ENCODE assay signal across 14 cellular contexts in genomic region chr19:41355802-41356201, GRCh38. TPM values are rescaled to one million over a fixed set of nuclear protein-coding genes. Genes with fewer than 3 reads are reported as not detected.
DNase-seq lines count a peak whose midpoint lies in the region; ATAC-seq and TF ChIP-seq lines count a peak whose summit lies in the region.
"Had no signal": no experiment of that assay in that cellular context is flagged by ENCODE, and none has a peak within 500 bp of the region (broad histone marks: within the 10 kb centered on the region; RNA-seq: fewer than 3 reads in every experiment).

No MANE protein-coding gene starts in this region.

- no peak for TF ChIP-seq CTCF in upper lobe of left lung (IDR thresholded peaks at IDR 0.05)

- CTCF ChIA-PET in activated naive CD4-positive, alpha-beta T cell treated with anti-CD3 and anti-CD28 coated beads, Interleukin-2, amount 10 ng/mL, durations not matched to agents 7 days and 5 days (lab: Charles Lee), result interaction anchor here (2.5 kb wide), 1 partner anchor 9 kb away, joined by 16 read pairs; the partner anchor contains the start of gene B9D2

- TF ChIP-seq EP300 in upper lobe of left lung (IDR thresholded peaks at IDR 0.05), result no peak

- H3K27me3 ChIP-seq in upper lobe of left lung, result no peaks in the 10 kb centered on the region

- no peaks in the 10 kb centered on the region for H3K9me3 ChIP-seq in T-helper 17 cell (ENCODE audit: control insufficient read depth, low read length, poor library complexity, severe bottlenecking)
- H3K9me3 ChIP-seq in upper lobe of left lung, result no peaks in the 10 kb centered on the region

- H3K4me3 ChIP-seq in upper lobe of left lung, result no peak overlapping the region

- peaks cover 30% of the 10 kb centered on the region for H3K36me3 Mint-ChIP-seq in activated naive CD4-positive, alpha-beta T cell treated with anti-CD3 and anti-CD28 coated beads, Interleukin-2, amount 10 ng/mL, durations not matched to agents 7 days and 5 days
- peaks cover 8% of the 10 kb centered on the region for H3K36me3 Mint-ChIP-seq in T-helper 17 cell (ENCODE audit: low read depth)
- peaks cover 0 to 3% (median 0%) of the 10 kb centered on the region in 3 donors for H3K36me3 Mint-ChIP-seq in immature natural killer cell
- H3K36me3 Mint-ChIP-seq: WTC11 had no signal

- 43 to 78% methylated on average over 3 of the region's 3 CpGs for WGBS in upper lobe of left lung, 2 donors

- peaks cover 29 to 72% (median 46%) of the 10 kb centered on the region in 4 donors for H3K4me1 ChIP-seq in upper lobe of left lung

- peak overlapping the region; percentile 99 for H3K27ac Mint-ChIP-seq in activated naive CD4-positive, alpha-beta T cell treated with anti-CD3 and anti-CD28 coated beads, Interleukin-2, amount 10 ng/mL, durations not matched to agents 7 days and 5 days
- H3K27ac Mint-ChIP-seq in T-helper 17 cell (peak overlapping the region; percentile 95), immature natural killer cell (peak overlapping the region in 5 of 6 donors; percentile 71 to 89 (median 87))
- H3K27ac Mint-ChIP-seq: WTC11 had no signal

- no peak for TF ChIP-seq POLR2A in upper lobe of left lung (IDR thresholded peaks at IDR 0.05)

- H3K27ac ChIP-seq in upper lobe of left lung, result peak overlapping the region; percentile 34 to 95 (median 89)

- H3K36me3 ChIP-seq in upper lobe of left lung, result no peaks in the 10 kb centered on the region

- peak overlapping the region; percentile 77 for H3K4me3 Mint-ChIP-seq in activated naive CD4-positive, alpha-beta T cell treated with anti-CD3 and anti-CD28 coated beads, Interleukin-2, amount 10 ng/mL, durations not matched to agents 7 days and 5 days
- H3K4me3 Mint-ChIP-seq in T-helper 17 cell (peak overlapping the region; percentile 86), immature natural killer cell (no peak overlapping the region)

- peaks cover 61% of the 10 kb centered on the region for H3K4me1 Mint-ChIP-seq in activated naive CD4-positive, alpha-beta T cell treated with anti-CD3 and anti-CD28 coated beads, Interleukin-2, amount 10 ng/mL, durations not matched to agents 7 days and 5 days
- H3K4me1 Mint-ChIP-seq in T-helper 17 cell (peaks cover 56% of the 10 kb centered on the region), immature natural killer cell (peaks cover 37 to 42% of the 10 kb centered on the region in 2 donors)

- ATAC-seq in T-helper 17 cell, result no peak
- ATAC-seq in upper lobe of left lung (ENCODE audit: low FRiP score in 2 of 2), result no peak
- ATAC-seq: WTC11 had no signal

- no peaks in the 10 kb centered on the region for H3K27me3 Mint-ChIP-seq in activated naive CD4-positive, alpha-beta T cell treated with anti-CD3 and anti-CD28 coated beads, Interleukin-2, amount 10 ng/mL, durations not matched to agents 7 days and 5 days
- H3K27me3 Mint-ChIP-seq in T-helper 17 cell (no peaks in the 10 kb centered on the region), immature natural killer cell (ENCODE audit: low read depth in 3 of 3) (peaks cover 28 to 46% (median 33%) of the 10 kb centered on the region in 3 donors)

- H3K9me3 Mint-ChIP-seq in activated naive CD4-positive, alpha-beta T cell treated with anti-CD3 and anti-CD28 coated beads, Interleukin-2, amount 10 ng/mL, durations not matched to agents 7 days and 5 days, result no peaks in the 10 kb centered on the region
- H3K9me3 Mint-ChIP-seq in immature natural killer cell, result peaks cover 0 to 4% (median 0%) of the 10 kb centered on the region in 6 donors
- H3K9me3 Mint-ChIP-seq: H9, WTC11 had no signal

- peak; percentile 36 for DNase-seq in activated naive CD4-positive, alpha-beta T cell treated with anti-CD3 and anti-CD28 coated beads, Interleukin-2, amount 10 ng/mL, durations not matched to agents 7 days and 5 days
- no peak for DNase-seq in activated naive CD4-positive, alpha-beta T cell treated with anti-CD3 and anti-CD28 coated beads, Interleukin-2, amount 50 U/mL, for 16 hours
- DNase-seq in T-helper 17 cell (no peak), immature natural killer cell (no peak), upper lobe of left lung (no peak), GM19238 (ENCODE audit: insufficient read length, low spot score) (no peak), NCI-H2107 (lab: John Stamatoyannopoulos, UW) (no peak), NCI-H187 (lab: John Stamatoyannopoulos, UW) (no peak)
- DNase-seq: foreskin fibroblast, H9, mammary epithelial cell, NCI-H1092 treated with DMSO at 0.1 percent for 48 hours, occipital lobe had no signal

RNA-seq across cellular contexts. Expression of gene TGFB1, which starts 2.1 kb away (rescaled TPM):
- total RNA-seq in T-helper 17 cell (100 to 1,000 TPM; 408 to 431 TPM), upper lobe of left lung (100 to 1,000 TPM in 2 of 6 donors, 10 to 100 TPM in 4; 28.5 to 138 (median 76.8) TPM)
- 100 to 1,000 TPM in 1 of 3 donors, 10 to 100 TPM in 2; 51.4 to 196 (median 66.4) TPM for polyA plus RNA-seq in immature natural killer cell

RNA-seq across cellular contexts. Expression of gene B9D2, which starts 8.1 kb away (rescaled TPM):
- total RNA-seq in T-helper 17 cell (10 to 100 TPM; 37.1 to 41.4 TPM), upper lobe of left lung (10 to 100 TPM in 3 of 6 donors, 1 to 10 TPM in 2, not detected in 1; 7.0 to 17.2 (median 10.3) TPM)
- polyA plus RNA-seq in immature natural killer cell, result 10 to 100 TPM in 2 of 3 donors, 1 to 10 TPM in 1; 8.9 to 14.8 (median 14.7) TPM

RNA-seq across cellular contexts. Expression of gene TMEM91, which starts 20.5 kb away (rescaled TPM):
- 10 to 100 TPM in 1 of 2 donors, 1 to 10 TPM in 1; 6.9 to 35.0 TPM for total RNA-seq in T-helper 17 cell
- polyA plus RNA-seq in immature natural killer cell, result 1 to 10 TPM; 5.2 to 7.0 (median 6.1) TPM
- total RNA-seq in upper lobe of left lung, result 10 to 100 TPM; 18.7 to 65.0 (median 29.3) TPM

RNA-seq across cellular contexts. Expression of gene EXOSC5, which starts 41.4 kb away (rescaled TPM):
- total RNA-seq in T-helper 17 cell (10 to 100 TPM; 12.0 to 13.0 TPM), upper lobe of left lung (10 to 100 TPM in 4 of 6 donors, 1 to 10 TPM in 1, under 1 TPM in 1; 0.89 to 18.4 (median 16.0) TPM)
- 10 to 100 TPM; 44.0 to 58.6 (median 50.3) TPM for polyA plus RNA-seq in immature natural killer cell

RNA-seq across cellular contexts. Expression of gene BCKDHA, which starts 41.8 kb away (rescaled TPM):
- total RNA-seq in T-helper 17 cell (10 to 100 TPM; 13.2 to 14.7 TPM), upper lobe of left lung (10 to 100 TPM; 28.4 to 71.7 (median 63.3) TPM)
- 10 to 100 TPM; 70.8 to 76.9 (median 75.5) TPM for polyA plus RNA-seq in immature natural killer cell

Comparison
In these comparisons a context has a peak if more than half of its experiments do, and no peak if none do; other contexts are left out.
1. H3K4me3 Mint-ChIP-seq: peak in activated naive CD4-positive, alpha-beta T cell treated with anti-CD3 and anti-CD28 coated beads, Interleukin-2, amount 10 ng/mL, durations not matched to agents 7 days and 5 days (single experiment) and T-helper 17 cell (single experiment); none in immature natural killer cell (0 of 5).
2. Peak in every context shown above with its lines, with median percentiles within 50 percentile points of each other: H3K27ac Mint-ChIP-seq.